Comparison of ENCODE assay signal across 18 cellular contexts in the genomic region with DNA sequence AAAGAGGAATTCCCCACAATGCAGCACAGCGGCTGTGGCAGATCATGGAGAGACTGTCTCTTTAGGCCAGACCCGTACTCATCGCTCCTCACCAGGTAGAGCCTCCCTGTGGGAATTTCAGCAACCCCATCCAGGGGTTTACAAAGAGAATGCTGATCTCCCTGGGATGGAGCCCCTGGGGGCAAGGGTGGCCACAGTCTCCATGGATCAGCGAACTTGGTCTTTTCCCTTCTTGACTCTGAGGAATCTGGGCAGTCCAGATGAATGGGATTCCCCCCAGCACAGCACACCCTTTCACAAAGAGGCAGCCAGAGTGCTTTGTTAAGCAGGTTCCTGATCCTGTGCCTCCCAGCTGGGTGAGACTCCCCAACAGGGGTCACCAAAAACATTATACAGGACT.
A peak's percentile ranks its signal among the peaks of the same experiment; 100 is the strongest.
DNase-seq lines count a peak whose midpoint lies in the region; ATAC-seq and TF ChIP-seq lines count a peak whose summit lies in the region.
"Had no signal": no experiment of that assay in that cellular context is flagged by ENCODE, and none has a peak within 500 bp of the region (broad histone marks: within the 10 kb centered on the region; RNA-seq: fewer than 3 reads in every experiment).

No MANE protein-coding gene starts in this region.

- H3K9me3 Mint-ChIP-seq in H9 (peaks cover 3 to 14% of the 10 kb centered on the region in 2 experiments; a peak in 2 of 5 replicates), WTC11 (peaks cover 7% of the 10 kb centered on the region; the same call in 1 of the 2 replicates)
- peaks cover 3% of the 10 kb centered on the region for H3K9me3 Mint-ChIP-seq in stimulated activated memory B cell treated with anti-CD40 and anti-IgM and Interleukin-4, amounts not matched to agents 10 μg/mL and 1 μg/mL and 100 μg/mL, for 72 hours

- CTCF ChIA-PET in WTC11 (lab: Charles Lee), result interaction anchor here (1.4 kb wide), 1 partner anchor 104 kb away, joined by 3 read pairs; no protein-coding TSS in a partner anchor

- H3K4me3 Mint-ChIP-seq in H9 (no peak overlapping the region), WTC11 (no peak overlapping the region)
- H3K4me3 Mint-ChIP-seq in stimulated activated memory B cell treated with anti-CD40 and anti-IgM and Interleukin-4, amounts not matched to agents 10 μg/mL and 1 μg/mL and 100 μg/mL, for 72 hours, result no peak overlapping the region
- H3K4me3 Mint-ChIP-seq: CD4-positive, alpha-beta memory T cell; HFFc6 had no signal

- H3K18ac ChIP-seq in H9 (ENCODE audit: insufficient read length, low read depth, low read length), result no peak overlapping the region

- no peaks in the 10 kb centered on the region for H3K27me3 ChIP-seq in H9 (ENCODE audit: insufficient read depth, low read length)

- H4K5ac ChIP-seq in H9 (ENCODE audit: insufficient read length, low read depth, low read length), result no peak overlapping the region

- H2BK20ac ChIP-seq in H9 (ENCODE audit: low read depth, low read length, poor library complexity, severe bottlenecking), result no peak overlapping the region

- no peak overlapping the region for H3K27ac ChIP-seq in H9 (ENCODE audit: insufficient read length, low read depth, low read length)

- no peak overlapping the region for H2BK12ac ChIP-seq in H9 (ENCODE audit: insufficient read length, low read depth, low read length)

- POLR2A ChIA-PET in WTC11 (lab: Charles Lee), result no interaction called here

- peak overlapping the region in 2 of 3 experiments; percentile 26 to 35; a peak in 1 of 7 replicates for H3K27ac Mint-ChIP-seq in H9
- no peak overlapping the region for H3K27ac Mint-ChIP-seq in WTC11
- H3K27ac Mint-ChIP-seq in stimulated activated memory B cell treated with anti-CD40 and anti-IgM and Interleukin-4, amounts not matched to agents 10 μg/mL and 1 μg/mL and 100 μg/mL, for 72 hours, result no peak overlapping the region
- H3K27ac Mint-ChIP-seq: CD4-positive, alpha-beta memory T cell; HFFc6 had no signal

- no peak overlapping the region for H3K23ac ChIP-seq in H9 (ENCODE audit: insufficient read length, low read depth, low read length)

- H3T11ph ChIP-seq in H9 (ENCODE audit: low read length), result no peak overlapping the region

- H2BK120ac ChIP-seq in H9 (ENCODE audit: low read depth, low read length, poor library complexity, severe bottlenecking), result no peak overlapping the region

- DNase-seq in H9, result no peak
- no peak for DNase-seq in WTC11 (ENCODE audit: low spot score)
- peak; percentile 32 for DNase-seq in kidney tubule cell (ENCODE audit: low spot score)
- DNase-seq in amygdala (lab: John Stamatoyannopoulos, UW), result no peak
- DNase-seq: C1 segment of cervical spinal cord; Calu3; CD4-positive, alpha-beta memory T cell; COR-L47; DMS153; DND-41; GDM1; HFFc6 had no signal

- ATAC-seq in WTC11 (peak; percentile 74), GM21390 (IDR thresholded peaks at IDR 0.05; ENCODE audit: unreplicated experiment) (no peak), GM21529 (IDR thresholded peaks at IDR 0.05; ENCODE audit: unreplicated experiment) (no peak), HG02884 (IDR thresholded peaks at IDR 0.05; ENCODE audit: unreplicated experiment) (no peak)
- peak; percentile 8 for ATAC-seq in stimulated activated memory B cell treated with anti-CD40 and anti-IgM and Interleukin-4, amounts not matched to agents 10 μg/mL and 1 μg/mL and 100 μg/mL, for 72 hours
- ATAC-seq: GM12878 had no signal

- H3K79me2 ChIP-seq in H9 (ENCODE audit: insufficient read depth, low read length), result no peaks in the 10 kb centered on the region

- H4K91ac ChIP-seq in H9 (ENCODE audit: insufficient read length, low read depth, low read length), result no peak overlapping the region

- peaks cover 3% of the 10 kb centered on the region; the same call in 1 of the 2 replicates for H3K27me3 Mint-ChIP-seq in H9 (ENCODE audit: low read depth)
- H3K27me3 Mint-ChIP-seq in WTC11 (ENCODE audit: low read depth), result no peaks in the 10 kb centered on the region
- peaks cover 27% of the 10 kb centered on the region for H3K27me3 Mint-ChIP-seq in stimulated activated memory B cell treated with anti-CD40 and anti-IgM and Interleukin-4, amounts not matched to agents 10 μg/mL and 1 μg/mL and 100 μg/mL, for 72 hours

- H2BK15ac ChIP-seq in H9 (ENCODE audit: low read depth, low read length), result no peak overlapping the region

- H3K56ac ChIP-seq in H9 (ENCODE audit: insufficient read length, low read depth, low read length), result no peak overlapping the region

- no CpG with 5 or more reads among the region's 4 CpGs for WGBS in H9 (ENCODE audit: extremely low coverage, insufficient read length, low lambda C conversion rate)

- no peaks in the 10 kb centered on the region for H3K23me2 ChIP-seq in H9 (ENCODE audit: insufficient read length, low read depth, low read length, poor library complexity, severe bottlenecking)

- H2BK5ac ChIP-seq in H9 (ENCODE audit: insufficient read length, low read length), result no peak overlapping the region

- H3K9ac ChIP-seq in H9 (ENCODE audit: extremely low read depth, insufficient read length, low read length), result no peak overlapping the region

- no peak overlapping the region for H2AK5ac ChIP-seq in H9 (ENCODE audit: insufficient read length, low read length)

- H3K36me3 Mint-ChIP-seq in H9 (ENCODE audit: insufficient read depth in 1 of 3, low read depth in 3 of 3) (peaks cover 0 to 8% (median 7%) of the 10 kb centered on the region in 3 experiments; a peak in 5 of 7 replicates), WTC11 (peaks cover 16% of the 10 kb centered on the region; the same call in 1 of the 2 replicates)
- no peaks in the 10 kb centered on the region for H3K36me3 Mint-ChIP-seq in stimulated activated memory B cell treated with anti-CD40 and anti-IgM and Interleukin-4, amounts not matched to agents 10 μg/mL and 1 μg/mL and 100 μg/mL, for 72 hours
- H3K36me3 Mint-ChIP-seq: CD4-positive, alpha-beta memory T cell had no signal

- H3K9me3 ChIP-seq in H9 (ENCODE audit: control insufficient read depth, low read depth, low read length), result no peaks in the 10 kb centered on the region
- H3K9me3 ChIP-seq: HAP-1 had no signal

- H3K4ac ChIP-seq in H9 (ENCODE audit: low read depth, low read length), result no peak overlapping the region

- peaks cover 5 to 7% of the 10 kb centered on the region in 2 experiments; a peak in 2 of 4 replicates for H3K4me1 Mint-ChIP-seq in H9
- H3K4me1 Mint-ChIP-seq in WTC11, result peaks cover 17% of the 10 kb centered on the region
- no peaks in the 10 kb centered on the region for H3K4me1 Mint-ChIP-seq in stimulated activated memory B cell treated with anti-CD40 and anti-IgM and Interleukin-4, amounts not matched to agents 10 μg/mL and 1 μg/mL and 100 μg/mL, for 72 hours
- H3K4me1 Mint-ChIP-seq: CD4-positive, alpha-beta memory T cell had no signal

- H2AFZ ChIP-seq in H9 (ENCODE audit: low read length), result no peak overlapping the region

- no peak overlapping the region for H4K8ac ChIP-seq in H9 (replicated peaks; ENCODE audit: insufficient read length, low read depth, low read length)

- H4K20me1 ChIP-seq in H9 (ENCODE audit: control insufficient read depth, insufficient read depth, insufficient read length), result no peaks in the 10 kb centered on the region

- H3K4me1 ChIP-seq in H9 (ENCODE audit: insufficient read depth, low read length), result no peaks in the 10 kb centered on the region; the same call in 1 of the 2 replicates
- H3K4me1 ChIP-seq: HAP-1 had no signal

- TF ChIP-seq CTCF in H9 (conservative IDR thresholded peaks at IDR 0.05) (no peak), WTC11 (IDR thresholded peaks at IDR 0.05) (no peak)

- H3K4me2 ChIP-seq in H9 (ENCODE audit: insufficient read depth, insufficient read length, low read length), result no peak overlapping the region

- H3K14ac ChIP-seq in H9 (ENCODE audit: insufficient read depth, low read length), result no peak overlapping the region

- H3K79me1 ChIP-seq in H9 (ENCODE audit: insufficient read depth, low read depth, low read length, poor library complexity, severe bottlenecking), result no peaks in the 10 kb centered on the region

TF ChIP-seq in WTC11, 78 proteins besides CTCF, POLR2A, EP300 and RAD21:
- peak; percentile 67 for TF ChIP-seq ZNF423 (CRISPR knock-in tag; IDR thresholded peaks at IDR 0.05)
- TF ChIP-seq, protein P1, sequence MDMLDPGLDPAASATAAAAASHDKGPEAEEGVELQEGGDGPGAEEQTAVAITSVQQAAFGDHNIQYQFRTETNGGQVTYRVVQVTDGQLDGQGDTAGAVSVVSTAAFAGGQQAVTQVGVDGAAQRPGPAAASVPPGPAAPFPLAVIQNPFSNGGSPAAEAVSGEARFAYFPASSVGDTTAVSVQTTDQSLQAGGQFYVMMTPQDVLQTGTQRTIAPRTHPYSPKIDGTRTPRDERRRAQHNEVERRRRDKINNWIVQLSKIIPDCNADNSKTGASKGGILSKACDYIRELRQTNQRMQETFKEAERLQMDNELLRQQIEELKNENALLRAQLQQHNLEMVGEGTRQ (CRISPR knock-in tag; IDR thresholded peaks at IDR 0.05), result no peak

Comparison
In these comparisons a context has a peak if more than half of its experiments do, and no peak if none do; other contexts are left out.
1. H3K27ac Mint-ChIP-seq: peak in H9 (2 of 3); none in WTC11 (single experiment) and stimulated activated memory B cell treated with anti-CD40 and anti-IgM and Interleukin-4, amounts not matched to agents 10 μg/mL and 1 μg/mL and 100 μg/mL, for 72 hours (single experiment).
2. ATAC-seq: peak in WTC11 (single experiment) and stimulated activated memory B cell treated with anti-CD40 and anti-IgM and Interleukin-4, amounts not matched to agents 10 μg/mL and 1 μg/mL and 100 μg/mL, for 72 hours (single experiment); none in GM21390 (single experiment), GM21529 (single experiment) and HG02884 (single experiment).